22 cellular contexts compared by ENCODE assay signal in the genomic region with DNA sequence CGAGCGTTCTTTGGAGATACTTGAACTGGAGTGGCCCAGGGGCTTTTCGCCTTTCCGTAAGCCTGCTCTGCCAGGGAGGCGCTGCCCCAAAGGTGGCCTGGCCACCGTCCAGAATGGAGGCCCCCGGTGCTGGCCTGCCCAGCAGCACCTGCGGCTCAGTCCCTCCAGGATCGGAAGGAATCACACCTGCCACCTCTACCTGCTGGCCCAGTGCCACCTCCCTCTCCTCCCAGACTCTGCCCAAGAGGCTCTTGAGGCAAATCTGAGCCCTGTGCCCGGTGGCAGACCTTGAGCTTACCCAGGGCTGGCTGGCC.
DNase-seq lines count a peak whose midpoint lies in the region; ATAC-seq and TF ChIP-seq lines count a peak whose summit lies in the region.
"Had no signal": no experiment of that assay in that cellular context is flagged by ENCODE, and none has a peak within 500 bp of the region (broad histone marks: within the 10 kb centered on the region; RNA-seq: fewer than 3 reads in every experiment).

No MANE protein-coding gene starts in this region.

- ATAC-seq in Right ventricle myocardium inferior (no peak), heart right ventricle (no peak), T-helper 17 cell (no peak), upper lobe of right lung (peak; percentile 66), HG03442 (IDR thresholded peaks at IDR 0.05; ENCODE audit: unreplicated experiment) (no peak)
- ATAC-seq: naive thymus-derived CD8-positive, alpha-beta T cell had no signal

- no peaks in the 10 kb centered on the region for H3K36me3 ChIP-seq in heart right ventricle
- no peaks in the 10 kb centered on the region for H3K36me3 ChIP-seq in upper lobe of right lung
- H3K36me3 ChIP-seq: uterus had no signal

- intact Hi-C loops in Right ventricle myocardium inferior (cut with DNase I): no loop called here
- intact Hi-C loops in heart right ventricle (cut with DNase I): no loop called here
- intact Hi-C loops in upper lobe of right lung (cut with DNase I): no loop called here

- H3K4me3 Mint-ChIP-seq in T-helper 17 cell: no peak overlapping the region
- H3K4me3 Mint-ChIP-seq: naive thymus-derived CD8-positive, alpha-beta T cell had no signal

- no peaks in the 10 kb centered on the region for H3K36me3 Mint-ChIP-seq in T-helper 17 cell (ENCODE audit: low read depth)
- H3K36me3 Mint-ChIP-seq: naive thymus-derived CD8-positive, alpha-beta T cell had no signal

- TF ChIP-seq CTCF in heart right ventricle (IDR thresholded peaks at IDR 0.05): no peak
- no peak for TF ChIP-seq CTCF in upper lobe of right lung (IDR thresholded peaks at IDR 0.05)

- H3K4me3 ChIP-seq in heart right ventricle (no peak overlapping the region), upper lobe of right lung (no peak overlapping the region)
- H3K4me3 ChIP-seq: uterus had no signal

- peaks cover 2% of the 10 kb centered on the region for H3K4me1 Mint-ChIP-seq in T-helper 17 cell

- WGBS in heart right ventricle, 2 donors: 59 to 71% methylated on average over 10 of the region's 10 CpGs

- H3K27ac ChIP-seq in heart right ventricle: no peak overlapping the region
- no peak overlapping the region for H3K27ac ChIP-seq in upper lobe of right lung
- H3K27ac ChIP-seq: C4-2B, epithelial cell of prostate, uterus had no signal

- peaks cover 25% of the 10 kb centered on the region for H3K27me3 Mint-ChIP-seq in T-helper 17 cell

- peak; percentile 9 for DNase-seq in Right ventricle myocardium inferior (ENCODE audit: missing footprints)
- DNase-seq in heart right ventricle: no peak
- DNase-seq in NCI-H2107 treated with DMSO at 0.1 percent for 48 hours (lab: John Stamatoyannopoulos, UW; ENCODE audit: unreplicated experiment): peak; percentile 69
- no peak for DNase-seq in T-helper 17 cell
- DNase-seq in upper lobe of right lung: peak; percentile 84
- no peak for DNase-seq in HuH-7 (ENCODE audit: low spot score)
- DNase-seq in hepatic stellate cell (ENCODE audit: low spot score): no peak
- DNase-seq: ACHN; activated CD4-positive, alpha-beta T cell treated with anti-CD3 and anti-CD28 coated beads, Interleukin-2, amount 50 U/mL, for 1 hour; activated naive CD4-positive, alpha-beta T cell; anterior cingulate cortex; caudate nucleus; DND-41; foreskin fibroblast; KBM-7; mesenchymal stem cell; stimulated activated CD4-positive, alpha-beta T cell treated with anti-CD3 and anti-CD28 coated beads, Interleukin-2, amount 100 ng/mL, for 48 hours; uterus had no signal

- H3K9me3 ChIP-seq in heart right ventricle (no peaks in the 10 kb centered on the region), T-helper 17 cell (ENCODE audit: control insufficient read depth, low read length, poor library complexity, severe bottlenecking) (no peaks in the 10 kb centered on the region), upper lobe of right lung (no peaks in the 10 kb centered on the region)
- H3K9me3 ChIP-seq: uterus had no signal

- peaks cover 0 to 41% (median 0%) of the 10 kb centered on the region in 7 donors for H3K27me3 ChIP-seq in heart right ventricle
- H3K27me3 ChIP-seq in upper lobe of right lung: no peaks in the 10 kb centered on the region
- H3K27me3 ChIP-seq: uterus had no signal

- H3K4me1 ChIP-seq in heart right ventricle: no peaks in the 10 kb centered on the region
- H3K4me1 ChIP-seq in upper lobe of right lung: no peaks in the 10 kb centered on the region
- H3K4me1 ChIP-seq: uterus had no signal

- peak overlapping the region; percentile 2 for H3K27ac Mint-ChIP-seq in T-helper 17 cell

Comparison
In these comparisons a context has a peak if more than half of its experiments do, and no peak if none do; other contexts are left out.
1. DNase-seq: peak in Right ventricle myocardium inferior (single experiment), NCI-H2107 treated with DMSO at 0.1 percent for 48 hours (single experiment) and upper lobe of right lung (single experiment); none in heart right ventricle (0 of 2), T-helper 17 cell (0 of 3), HuH-7 (single experiment) and hepatic stellate cell (single experiment).